In genomic region chr18:22024924-22025323, GRCh38 we compare ENCODE assay signal across 35 cellular contexts.
A peak's percentile ranks its signal among the peaks of the same experiment; 100 is the strongest.
DNase-seq lines count a peak whose midpoint lies in the region; ATAC-seq and TF ChIP-seq lines count a peak whose summit lies in the region.
"Had no signal": no experiment of that assay in that cellular context is flagged by ENCODE, and none has a peak within 500 bp of the region (broad histone marks: within the 10 kb centered on the region; RNA-seq: fewer than 3 reads in every experiment).

No MANE protein-coding gene starts in this region.

- H3K4me3 ChIP-seq in body of pancreas (no peak overlapping the region), mesendoderm (ENCODE audit: low read length) (no peak overlapping the region), endodermal cell (ENCODE audit: low read length) (no peak overlapping the region)
- H3K4me3 ChIP-seq: A549; BLaER1; BLaER1 treated with 17β-estradiol and CSF1 and Interleukin-3, amounts not matched to agents 10 nM and 100 nM had no signal

- no peak overlapping the region for H3K4me2 ChIP-seq in mesendoderm (ENCODE audit: low read length)
- H3K4me2 ChIP-seq: A549; BLaER1; BLaER1 treated with 17β-estradiol and CSF1 and Interleukin-3, amounts not matched to agents 10 nM and 100 nM had no signal

- H3K4me1 ChIP-seq in body of pancreas (peaks cover 60% of the 10 kb centered on the region), mesendoderm (ENCODE audit: control insufficient read depth, low read depth, low read length) (peaks cover 18% of the 10 kb centered on the region), endodermal cell (ENCODE audit: control insufficient read depth, insufficient read depth, low read length) (peaks cover 15% of the 10 kb centered on the region)
- H3K4me1 ChIP-seq: BE2C; BLaER1; BLaER1 treated with 17β-estradiol and CSF1 and Interleukin-3, amounts not matched to agents 10 nM and 100 nM had no signal

- H3K9me3 ChIP-seq in body of pancreas, result no peaks in the 10 kb centered on the region
- no peaks in the 10 kb centered on the region for H3K9me3 ChIP-seq in endodermal cell (ENCODE audit: control insufficient read depth, low read length)
- H3K9me3 ChIP-seq: A549; BE2C; BLaER1; BLaER1 treated with 17β-estradiol and CSF1 and Interleukin-3, amounts not matched to agents 10 nM and 100 nM; Caco-2 had no signal

- no peak overlapping the region for H3K23ac ChIP-seq in mesendoderm (ENCODE audit: low read length)

- H3K4me3 Mint-ChIP-seq in WTC11 (no peak overlapping the region), endodermal cell (no peak overlapping the region)
- H3K4me3 Mint-ChIP-seq: B cell; CD14-positive monocyte; CD4-positive, alpha-beta memory T cell; CD4-positive, alpha-beta T cell; CD4-positive, CD25-positive, alpha-beta regulatory T cell; CD8-positive, alpha-beta memory T cell; CD8-positive, alpha-beta T cell had no signal

- DNase-seq in WTC11 (ENCODE audit: low spot score), result no peak
- peak in 3 of 4 donors; percentile 33 to 49 (median 39) for DNase-seq in body of pancreas
- no peak for DNase-seq in mesendoderm
- DNase-seq in mesenteric fat pad (ENCODE audit: low spot score), result peak; percentile 9
- DNase-seq in NOMO-1 treated with dmso at 0.1 percent for 144 hours (lab: John Stamatoyannopoulos, UW; ENCODE audit: unreplicated experiment), result no peak
- DNase-seq in endodermal cell, result no peak
- DNase-seq: 8988T; ACHN; AML-193; BE2C; C1 segment of cervical spinal cord; Caco-2; Calu3; CD4-positive, alpha-beta memory T cell; CD4-positive, alpha-beta T cell; CD4-positive, CD25-positive, alpha-beta regulatory T cell; CD8-positive, alpha-beta memory T cell; CD8-positive, alpha-beta T cell; COR-L47; DMS 273 treated with DMSO at 0.1 percent for 48 hours; DMS153; DMS53; DMS79; DMS79 treated with DMSO at 0.1 percent for 48 hours; DND-41; EL had no signal

- no peak overlapping the region for H2BK15ac ChIP-seq in mesendoderm (replicated peaks; ENCODE audit: low read depth)

- ATAC-seq in WTC11, result no peak
- ATAC-seq in body of pancreas, result no peak
- no peak for ATAC-seq in HG02973 (IDR thresholded peaks at IDR 0.05; ENCODE audit: unreplicated experiment)
- no peak for ATAC-seq in GM21619 (IDR thresholded peaks at IDR 0.05; ENCODE audit: unreplicated experiment)
- ATAC-seq: A549; CD8-positive, alpha-beta T cell had no signal

- H3K36me3 ChIP-seq in body of pancreas (replicated peaks in 1 of 2; ENCODE audit: insufficient read depth in 1 of 2, low read depth in 2 of 2) (no peaks in the 10 kb centered on the region), mesendoderm (ENCODE audit: control insufficient read depth, insufficient read depth, low read length) (no peaks in the 10 kb centered on the region), endodermal cell (ENCODE audit: control insufficient read depth, insufficient read depth, low read length) (no peaks in the 10 kb centered on the region)
- H3K36me3 ChIP-seq: BE2C; BLaER1; BLaER1 treated with 17β-estradiol and CSF1 and Interleukin-3, amounts not matched to agents 10 nM and 100 nM had no signal

- POLR2A ChIA-PET in WTC11 (lab: Charles Lee), result no interaction called here

- H3K27ac ChIP-seq in body of pancreas (peak overlapping the region in 1 of 4 donors; percentile 83), mesendoderm (ENCODE audit: low read depth, low read length) (peak overlapping the region; percentile 79), endodermal cell (ENCODE audit: low read depth, low read length) (no peak overlapping the region)
- H3K27ac ChIP-seq: 22Rv1; A549; BLaER1; BLaER1 treated with 17β-estradiol and CSF1 and Interleukin-3, amounts not matched to agents 10 nM and 100 nM; C4-2B had no signal

- H3K4me1 Mint-ChIP-seq in WTC11 (peaks cover 14% of the 10 kb centered on the region), endodermal cell (peaks cover 60% of the 10 kb centered on the region)
- H3K4me1 Mint-ChIP-seq: B cell; CD14-positive monocyte; CD4-positive, alpha-beta memory T cell; CD4-positive, CD25-positive, alpha-beta regulatory T cell; CD8-positive, alpha-beta memory T cell had no signal

- H3K27ac Mint-ChIP-seq in WTC11 (no peak overlapping the region), endodermal cell (no peak overlapping the region)
- H3K27ac Mint-ChIP-seq: B cell; CD14-positive monocyte; CD4-positive, alpha-beta memory T cell; CD4-positive, alpha-beta T cell; CD4-positive, CD25-positive, alpha-beta regulatory T cell; CD8-positive, alpha-beta memory T cell; CD8-positive, alpha-beta T cell had no signal

- peak overlapping the region; percentile 88 for H3K56ac ChIP-seq in mesendoderm (ENCODE audit: low read length)

- no peaks in the 10 kb centered on the region for H3K79me2 ChIP-seq in mesendoderm (ENCODE audit: control insufficient read depth, insufficient read depth, low read length)

- peak overlapping the region; percentile 99 for H2BK5ac ChIP-seq in mesendoderm (ENCODE audit: low read length)

- H3K79me1 ChIP-seq in mesendoderm (ENCODE audit: low read length), result no peaks in the 10 kb centered on the region

- H4K5ac ChIP-seq in mesendoderm (ENCODE audit: low read length), result no peak overlapping the region

- 56 to 62% methylated on average over 3 of the region's 3 CpGs for WGBS in body of pancreas, 2 donors
- WGBS in mesendoderm (ENCODE audit: extremely low coverage, insufficient coverage, low lambda C conversion rate), result no CpG with 5 or more reads among the region's 3 CpGs
- WGBS in endodermal cell (ENCODE audit: insufficient coverage in 1 of 2, insufficient read length in 1 of 2), 2 experiments, result 98% methylated on average over 3 of the region's 3 CpGs; no CpG with 5 or more reads in 1 of the 2 experiments

- no peaks in the 10 kb centered on the region for H3K36me3 Mint-ChIP-seq in WTC11
- no peaks in the 10 kb centered on the region for H3K36me3 Mint-ChIP-seq in endodermal cell (ENCODE audit: low read depth)
- H3K36me3 Mint-ChIP-seq: CD14-positive monocyte; CD4-positive, alpha-beta memory T cell; CD4-positive, CD25-positive, alpha-beta regulatory T cell; CD8-positive, alpha-beta memory T cell; CD8-positive, alpha-beta T cell had no signal

- H2BK120ac ChIP-seq in mesendoderm (ENCODE audit: low read depth, low read length), result no peak overlapping the region

- intact Hi-C loops in body of pancreas (cut with DNase I), result no loop called here

- H3K9ac ChIP-seq in mesendoderm (ENCODE audit: low read length) (no peak overlapping the region), endodermal cell (ENCODE audit: extremely low read depth, low read length, poor library complexity, severe bottlenecking) (no peak overlapping the region)
- H3K9ac ChIP-seq: BLaER1; BLaER1 treated with 17β-estradiol and CSF1 and Interleukin-3, amounts not matched to agents 10 nM and 100 nM had no signal

- H4K8ac ChIP-seq in mesendoderm (ENCODE audit: low read depth, low read length), result no peak overlapping the region

- peak overlapping the region; percentile 94 for H2AK5ac ChIP-seq in mesendoderm (ENCODE audit: low read length)

- no peak for TF ChIP-seq CTCF in WTC11 (IDR thresholded peaks at IDR 0.05)
- TF ChIP-seq CTCF in body of pancreas (IDR thresholded peaks at IDR 0.05), result no peak
- no peak for TF ChIP-seq CTCF in endodermal cell (conservative IDR thresholded peaks at IDR 0.05)

- H3K27me3 Mint-ChIP-seq in WTC11 (ENCODE audit: low read depth) (no peaks in the 10 kb centered on the region), endodermal cell (ENCODE audit: insufficient read depth) (no peaks in the 10 kb centered on the region)
- H3K27me3 Mint-ChIP-seq: B cell had no signal

- no peaks in the 10 kb centered on the region for H3K27me3 ChIP-seq in body of pancreas
- H3K27me3 ChIP-seq in mesendoderm (ENCODE audit: insufficient read depth, low read length, poor library complexity), result no peaks in the 10 kb centered on the region
- no peaks in the 10 kb centered on the region for H3K27me3 ChIP-seq in endodermal cell (ENCODE audit: control insufficient read depth, insufficient read depth, low read length, poor library complexity, severe bottlenecking)
- H3K27me3 ChIP-seq: BE2C; BLaER1; BLaER1 treated with 17β-estradiol and CSF1 and Interleukin-3, amounts not matched to agents 10 nM and 100 nM had no signal

- no peak overlapping the region for H3K4ac ChIP-seq in mesendoderm (ENCODE audit: low read depth, low read length)

- H3K18ac ChIP-seq in mesendoderm (ENCODE audit: low read length), result no peak overlapping the region

- no peaks in the 10 kb centered on the region for H3K9me3 Mint-ChIP-seq in WTC11
- H3K9me3 Mint-ChIP-seq in endodermal cell, result no peaks in the 10 kb centered on the region
- H3K9me3 Mint-ChIP-seq: CD4-positive, alpha-beta memory T cell; CD4-positive, alpha-beta T cell; CD8-positive, alpha-beta memory T cell; CD8-positive, alpha-beta T cell had no signal

- CTCF ChIA-PET in WTC11 (lab: Charles Lee), result no interaction called here

- TF ChIP-seq POLR2A in body of pancreas (IDR thresholded peaks at IDR 0.05), result no peak

TF ChIP-seq in WTC11, 78 proteins besides CTCF, POLR2A, EP300 and RAD21 (continues in another document):
- TF ChIP-seq HMGA2 (CRISPR knock-in tag; IDR thresholded peaks at IDR 0.05) (peak; percentile 91; the same call in 1 of the 2 replicates), CDX4 (CRISPR knock-in tag; IDR thresholded peaks at IDR 0.05; ENCODE audit: borderline replicate concordance) (no peak), ATF2 (CRISPR knock-in tag; IDR thresholded peaks at IDR 0.05; ENCODE audit: borderline replicate concordance, low read depth) (no peak)

Comparison
In these comparisons a context has a peak if more than half of its experiments do, and no peak if none do; other contexts are left out.
1. DNase-seq: peak in body of pancreas (3 of 4) and mesenteric fat pad (single experiment); none in WTC11 (single experiment), mesendoderm (single experiment), NOMO-1 treated with dmso at 0.1 percent for 144 hours (single experiment) and endodermal cell (single experiment).